1 cellular context compared by ENCODE assay signal in genomic region chr22:30183861-30184278, GRCh38.
TF ChIP-seq lines count a peak whose summit lies in the region.

No MANE protein-coding gene starts in this region.

TF ChIP-seq in SK-N-SH treated with all-trans-retinoic acid at 6 μM for 48 hours, 23 proteins besides CTCF, POLR2A, EP300 and RAD21 (continued from another document):
- TF ChIP-seq ZNF565 (CRISPR knock-in tag; conservative IDR thresholded peaks at IDR 0.05; ENCODE audit: low read depth) (no peak), CSDC2 (CRISPR knock-in tag; IDR thresholded peaks at IDR 0.05) (0 out of 2 replicates have a peak, but pooled peaks have one; percentile 60), ZC3H10 (CRISPR knock-in tag; IDR thresholded peaks at IDR 0.05) (peak; percentile 97), BACH2 (CRISPR knock-in tag; IDR thresholded peaks at IDR 0.05; ENCODE audit: borderline replicate concordance) (no peak), OSR1 (CRISPR knock-in tag; IDR thresholded peaks at IDR 0.05) (no peak), ZFP3 (CRISPR knock-in tag; IDR thresholded peaks at IDR 0.05) (0 out of 2 replicates have a peak, but pooled peaks have one; percentile 20), ESRRG (CRISPR knock-in tag; IDR thresholded peaks at IDR 0.05) (no peak), ZNF70 (CRISPR knock-in tag; IDR thresholded peaks at IDR 0.05) (no peak), TOX (CRISPR knock-in tag; IDR thresholded peaks at IDR 0.05; ENCODE audit: borderline replicate concordance) (no peak; the same call in 1 of the 2 replicates), ARNTL (CRISPR knock-in tag; IDR thresholded peaks at IDR 0.05; ENCODE audit: borderline replicate concordance, low read depth) (no peak), TCF4 (CRISPR knock-in tag; IDR thresholded peaks at IDR 0.05; ENCODE audit: borderline replicate concordance) (no peak), GLIS3 (CRISPR knock-in tag; IDR thresholded peaks at IDR 0.05) (no peak), ISL1 (CRISPR knock-in tag; IDR thresholded peaks at IDR 0.05) (peak; percentile 96)
- TF ChIP-seq, protein P1, sequence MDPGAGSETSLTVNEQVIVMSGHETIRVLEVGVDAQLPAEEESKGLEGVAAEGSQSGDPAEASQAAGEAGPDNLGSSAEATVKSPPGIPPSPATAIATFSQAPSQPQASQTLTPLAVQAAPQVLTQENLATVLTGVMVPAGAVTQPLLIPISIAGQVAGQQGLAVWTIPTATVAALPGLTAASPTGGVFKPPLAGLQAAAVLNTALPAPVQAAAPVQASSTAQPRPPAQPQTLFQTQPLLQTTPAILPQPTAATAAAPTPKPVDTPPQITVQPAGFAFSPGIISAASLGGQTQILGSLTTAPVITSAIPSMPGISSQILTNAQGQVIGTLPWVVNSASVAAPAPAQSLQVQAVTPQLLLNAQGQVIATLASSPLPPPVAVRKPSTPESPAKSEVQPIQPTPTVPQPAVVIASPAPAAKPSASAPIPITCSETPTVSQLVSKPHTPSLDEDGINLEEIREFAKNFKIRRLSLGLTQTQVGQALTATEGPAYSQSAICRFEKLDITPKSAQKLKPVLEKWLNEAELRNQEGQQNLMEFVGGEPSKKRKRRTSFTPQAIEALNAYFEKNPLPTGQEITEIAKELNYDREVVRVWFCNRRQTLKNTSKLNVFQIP (CRISPR knock-in tag; IDR thresholded peaks at IDR 0.05; ENCODE audit: borderline replicate concordance, low read depth), result peak; percentile 45; the same call in 1 of the 2 replicates
